Comparison of ENCODE assay signal across 1 cellular context in genomic region chr14:59897757-59898383, GRCh38.
A peak's percentile ranks its signal among the peaks of the same experiment; 100 is the strongest.
TF ChIP-seq lines count a peak whose summit lies in the region.

No MANE protein-coding gene starts in this region.

TF ChIP-seq in HepG2, 621 proteins besides CTCF, POLR2A, EP300 and RAD21:
- peak; percentile 86 for TF ChIP-seq STAG1 (CRISPR knock-in tag; IDR thresholded peaks at IDR 0.05)
- no peak for TF ChIP-seq RBFOX2 (IDR thresholded peaks at IDR 0.05; ENCODE audit: low read depth, low read length)
- TF ChIP-seq, protein P1, sequence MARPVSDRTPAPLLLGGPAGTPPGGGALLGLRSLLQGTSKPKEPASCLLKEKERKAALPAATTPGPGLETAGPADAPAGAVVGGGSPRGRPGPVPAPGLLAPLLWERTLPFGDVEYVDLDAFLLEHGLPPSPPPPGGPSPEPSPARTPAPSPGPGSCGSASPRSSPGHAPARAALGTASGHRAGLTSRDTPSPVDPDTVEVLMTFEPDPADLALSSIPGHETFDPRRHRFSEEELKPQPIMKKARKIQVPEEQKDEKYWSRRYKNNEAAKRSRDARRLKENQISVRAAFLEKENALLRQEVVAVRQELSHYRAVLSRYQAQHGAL (CRISPR knock-in tag; IDR thresholded peaks at IDR 0.05; ENCODE audit: not compliant biosample characterization): no peak
- no peak for TF ChIP-seq ZNF431 (CRISPR knock-in tag; IDR thresholded peaks at IDR 0.05; ENCODE audit: borderline replicate concordance, low read depth)
- TF ChIP-seq MXD3 (CRISPR knock-in tag; IDR thresholded peaks at IDR 0.05): no peak
- TF ChIP-seq ZNF460 (CRISPR knock-in tag; IDR thresholded peaks at IDR 0.05; ENCODE audit: borderline replicate concordance): no peak
- no peak for TF ChIP-seq THRA (CRISPR knock-in tag; IDR thresholded peaks at IDR 0.05; ENCODE audit: borderline replicate concordance)
- no peak for TF ChIP-seq PLRG1 (conservative IDR thresholded peaks at IDR 0.05)
- TF ChIP-seq ZNF441 (CRISPR knock-in tag; IDR thresholded peaks at IDR 0.05; ENCODE audit: borderline replicate concordance): no peak
- TF ChIP-seq, protein P2, sequence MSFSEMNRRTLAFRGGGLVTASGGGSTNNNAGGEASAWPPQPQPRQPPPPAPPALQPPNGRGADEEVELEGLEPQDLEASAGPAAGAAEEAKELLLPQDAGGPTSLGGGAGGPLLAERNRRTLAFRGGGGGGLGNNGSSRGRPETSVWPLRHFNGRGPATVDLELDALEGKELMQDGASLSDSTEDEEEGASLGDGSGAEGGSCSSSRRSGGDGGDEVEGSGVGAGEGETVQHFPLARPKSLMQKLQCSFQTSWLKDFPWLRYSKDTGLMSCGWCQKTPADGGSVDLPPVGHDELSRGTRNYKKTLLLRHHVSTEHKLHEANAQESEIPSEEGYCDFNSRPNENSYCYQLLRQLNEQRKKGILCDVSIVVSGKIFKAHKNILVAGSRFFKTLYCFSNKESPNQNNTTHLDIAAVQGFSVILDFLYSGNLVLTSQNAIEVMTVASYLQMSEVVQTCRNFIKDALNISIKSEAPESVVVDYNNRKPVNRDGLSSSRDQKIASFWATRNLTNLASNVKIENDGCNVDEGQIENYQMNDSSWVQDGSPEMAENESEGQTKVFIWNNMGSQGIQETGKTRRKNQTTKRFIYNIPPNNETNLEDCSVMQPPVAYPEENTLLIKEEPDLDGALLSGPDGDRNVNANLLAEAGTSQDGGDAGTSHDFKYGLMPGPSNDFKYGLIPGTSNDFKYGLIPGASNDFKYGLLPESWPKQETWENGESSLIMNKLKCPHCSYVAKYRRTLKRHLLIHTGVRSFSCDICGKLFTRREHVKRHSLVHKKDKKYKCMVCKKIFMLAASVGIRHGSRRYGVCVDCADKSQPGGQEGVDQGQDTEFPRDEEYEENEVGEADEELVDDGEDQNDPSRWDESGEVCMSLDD (CRISPR knock-in tag; IDR thresholded peaks at IDR 0.05; ENCODE audit: borderline replicate concordance): no peak
- TF ChIP-seq SAP130 (CRISPR knock-in tag; IDR thresholded peaks at IDR 0.05; ENCODE audit: low read depth): no peak
- no peak for TF ChIP-seq ZNF556 (CRISPR knock-in tag; IDR thresholded peaks at IDR 0.05; ENCODE audit: borderline replicate concordance)
- no peak for TF ChIP-seq PPARG (CRISPR knock-in tag; conservative IDR thresholded peaks at IDR 0.05)
- no peak for TF ChIP-seq CREBL2 (CRISPR knock-in tag; IDR thresholded peaks at IDR 0.05; ENCODE audit: borderline replicate concordance)
- TF ChIP-seq, protein P3, sequence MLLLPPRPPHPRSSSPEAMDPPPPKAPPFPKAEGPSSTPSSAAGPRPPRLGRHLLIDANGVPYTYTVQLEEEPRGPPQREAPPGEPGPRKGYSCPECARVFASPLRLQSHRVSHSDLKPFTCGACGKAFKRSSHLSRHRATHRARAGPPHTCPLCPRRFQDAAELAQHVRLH (CRISPR knock-in tag; IDR thresholded peaks at IDR 0.05; ENCODE audit: borderline replicate concordance, low read depth): 0 out of 2 replicates have a peak, but pooled peaks have one; percentile 25
- TF ChIP-seq, protein P4, sequence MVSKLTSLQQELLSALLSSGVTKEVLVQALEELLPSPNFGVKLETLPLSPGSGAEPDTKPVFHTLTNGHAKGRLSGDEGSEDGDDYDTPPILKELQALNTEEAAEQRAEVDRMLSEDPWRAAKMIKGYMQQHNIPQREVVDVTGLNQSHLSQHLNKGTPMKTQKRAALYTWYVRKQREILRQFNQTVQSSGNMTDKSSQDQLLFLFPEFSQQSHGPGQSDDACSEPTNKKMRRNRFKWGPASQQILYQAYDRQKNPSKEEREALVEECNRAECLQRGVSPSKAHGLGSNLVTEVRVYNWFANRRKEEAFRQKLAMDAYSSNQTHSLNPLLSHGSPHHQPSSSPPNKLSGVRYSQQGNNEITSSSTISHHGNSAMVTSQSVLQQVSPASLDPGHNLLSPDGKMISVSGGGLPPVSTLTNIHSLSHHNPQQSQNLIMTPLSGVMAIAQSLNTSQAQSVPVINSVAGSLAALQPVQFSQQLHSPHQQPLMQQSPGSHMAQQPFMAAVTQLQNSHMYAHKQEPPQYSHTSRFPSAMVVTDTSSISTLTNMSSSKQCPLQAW (CRISPR knock-in tag; IDR thresholded peaks at IDR 0.05): 0 out of 2 replicates have a peak, but pooled peaks have one; percentile 26
- no peak for TF ChIP-seq ZFP36L2 (CRISPR knock-in tag; IDR thresholded peaks at IDR 0.05)
- TF ChIP-seq NFE2 (CRISPR knock-in tag; IDR thresholded peaks at IDR 0.05): no peak
- TF ChIP-seq ATF7 (IDR thresholded peaks at IDR 0.05): no peak
- no peak for TF ChIP-seq ATF7 (CRISPR knock-in tag; IDR thresholded peaks at IDR 0.05)
- no peak for TF ChIP-seq ZNF609 (CRISPR knock-in tag; IDR thresholded peaks at IDR 0.05; ENCODE audit: borderline replicate concordance)
- peak; percentile 33 for TF ChIP-seq TEAD3 (CRISPR knock-in tag; optimal IDR thresholded peaks at IDR 0.05; ENCODE audit: borderline replicate concordance)
- TF ChIP-seq, protein P5, sequence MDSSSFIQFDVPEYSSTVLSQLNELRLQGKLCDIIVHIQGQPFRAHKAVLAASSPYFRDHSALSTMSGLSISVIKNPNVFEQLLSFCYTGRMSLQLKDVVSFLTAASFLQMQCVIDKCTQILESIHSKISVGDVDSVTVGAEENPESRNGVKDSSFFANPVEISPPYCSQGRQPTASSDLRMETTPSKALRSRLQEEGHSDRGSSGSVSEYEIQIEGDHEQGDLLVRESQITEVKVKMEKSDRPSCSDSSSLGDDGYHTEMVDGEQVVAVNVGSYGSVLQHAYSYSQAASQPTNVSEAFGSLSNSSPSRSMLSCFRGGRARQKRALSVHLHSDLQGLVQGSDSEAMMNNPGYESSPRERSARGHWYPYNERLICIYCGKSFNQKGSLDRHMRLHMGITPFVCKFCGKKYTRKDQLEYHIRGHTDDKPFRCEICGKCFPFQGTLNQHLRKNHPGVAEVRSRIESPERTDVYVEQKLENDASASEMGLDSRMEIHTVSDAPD (CRISPR knock-in tag; IDR thresholded peaks at IDR 0.05): no peak
- no peak for TF ChIP-seq CHD2 (IDR thresholded peaks at IDR 0.05; ENCODE audit: low read depth, low read length)
- TF ChIP-seq, protein P6, sequence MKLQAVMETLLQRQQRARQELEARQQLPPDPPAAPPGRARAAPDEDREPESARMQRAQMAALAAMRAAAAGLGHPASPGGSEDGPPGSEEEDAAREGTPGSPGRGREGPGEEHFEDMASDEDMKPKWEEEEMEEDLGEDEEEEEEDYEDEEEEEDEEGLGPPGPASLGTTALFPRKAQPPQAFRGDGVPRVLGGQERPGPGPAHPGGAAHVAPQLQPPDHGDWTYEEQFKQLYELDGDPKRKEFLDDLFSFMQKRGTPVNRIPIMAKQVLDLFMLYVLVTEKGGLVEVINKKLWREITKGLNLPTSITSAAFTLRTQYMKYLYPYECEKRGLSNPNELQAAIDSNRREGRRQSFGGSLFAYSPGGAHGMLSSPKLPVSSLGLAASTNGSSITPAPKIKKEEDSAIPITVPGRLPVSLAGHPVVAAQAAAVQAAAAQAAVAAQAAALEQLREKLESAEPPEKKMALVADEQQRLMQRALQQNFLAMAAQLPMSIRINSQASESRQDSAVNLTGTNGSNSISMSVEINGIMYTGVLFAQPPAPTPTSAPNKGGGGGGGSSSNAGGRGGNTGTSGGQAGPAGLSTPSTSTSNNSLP (IDR thresholded peaks at IDR 0.05; ENCODE audit: low read depth, low read length): peak; percentile 29; the same call in 1 of the 2 replicates
- peak; percentile 73; the same call in 1 of the 2 replicates for TF ChIP-seq SMC3 (IDR thresholded peaks at IDR 0.05; ENCODE audit: low read length)
- TF ChIP-seq RXRB (CRISPR knock-in tag; IDR thresholded peaks at IDR 0.05; ENCODE audit: borderline replicate concordance): no peak
